1 cellular context compared by ENCODE assay signal in genomic region chr1:11697188-11697892, GRCh38.
TF ChIP-seq lines count a peak whose summit lies in the region.

No MANE protein-coding gene starts in this region.

TF ChIP-seq in H1, 55 proteins besides CTCF, POLR2A, EP300 and RAD21:
- no peak for TF ChIP-seq SIX5 (IDR thresholded peaks at IDR 0.05; ENCODE audit: low read depth, low read length)
- TF ChIP-seq POU5F1 (IDR thresholded peaks at IDR 0.05; ENCODE audit: low read depth, low read length), result no peak
- TF ChIP-seq RBBP5 (IDR thresholded peaks at IDR 0.05; ENCODE audit: borderline replicate concordance, low read depth, low read length), result no peak
- TF ChIP-seq SUZ12 (IDR thresholded peaks at IDR 0.05; ENCODE audit: low read length), result no peak
- TF ChIP-seq CHD1 (IDR thresholded peaks at IDR 0.05; ENCODE audit: low read depth, low read length), result no peak
- TF ChIP-seq ZNF274 (IDR thresholded peaks at IDR 0.05; ENCODE audit: borderline replicate concordance, extremely low read depth, low read length), result no peak
- no peak for TF ChIP-seq RXRA (IDR thresholded peaks at IDR 0.05; ENCODE audit: insufficient read depth, low read depth, low read length)
- TF ChIP-seq, protein P1, sequence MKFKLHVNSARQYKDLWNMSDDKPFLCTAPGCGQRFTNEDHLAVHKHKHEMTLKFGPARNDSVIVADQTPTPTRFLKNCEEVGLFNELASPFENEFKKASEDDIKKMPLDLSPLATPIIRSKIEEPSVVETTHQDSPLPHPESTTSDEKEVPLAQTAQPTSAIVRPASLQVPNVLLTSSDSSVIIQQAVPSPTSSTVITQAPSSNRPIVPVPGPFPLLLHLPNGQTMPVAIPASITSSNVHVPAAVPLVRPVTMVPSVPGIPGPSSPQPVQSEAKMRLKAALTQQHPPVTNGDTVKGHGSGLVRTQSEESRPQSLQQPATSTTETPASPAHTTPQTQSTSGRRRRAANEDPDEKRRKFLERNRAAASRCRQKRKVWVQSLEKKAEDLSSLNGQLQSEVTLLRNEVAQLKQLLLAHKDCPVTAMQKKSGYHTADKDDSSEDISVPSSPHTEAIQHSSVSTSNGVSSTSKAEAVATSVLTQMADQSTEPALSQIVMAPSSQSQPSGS (IDR thresholded peaks at IDR 0.05; ENCODE audit: low read length), result no peak
- TF ChIP-seq EGR1 (IDR thresholded peaks at IDR 0.05; ENCODE audit: borderline replicate concordance, low read depth, low read length), result no peak
